Comparison of ENCODE assay signal across 9 cellular contexts in genomic region chr16:8960788-8961109, GRCh38. TPM values are rescaled to one million over a fixed set of nuclear protein-coding genes. Genes with fewer than 3 reads are reported as not detected.
A peak's percentile ranks its signal among the peaks of the same experiment; 100 is the strongest.
DNase-seq lines count a peak whose midpoint lies in the region; ATAC-seq and TF ChIP-seq lines count a peak whose summit lies in the region.
"Had no signal": no experiment of that assay in that cellular context is flagged by ENCODE, and none has a peak within 500 bp of the region (broad histone marks: within the 10 kb centered on the region; RNA-seq: fewer than 3 reads in every experiment).

No MANE protein-coding gene starts in this region.

- H3K27me3 Mint-ChIP-seq in stimulated activated naive CD8-positive, alpha-beta T cell treated with anti-CD3 and anti-CD28 coated beads, Interleukin-15, Interleukin-2, amounts not matched to agents 100 ng/mL and 50 ng/mL, for 24 hours: peaks cover 5% of the 10 kb centered on the region
- H3K27me3 Mint-ChIP-seq in mesothelial cell of epicardium (ENCODE audit: low read depth): no peaks in the 10 kb centered on the region

- H3K4me1 ChIP-seq in adipocyte (ENCODE audit: control insufficient read depth, insufficient read depth, low read length): peaks cover 66% of the 10 kb centered on the region

- peak overlapping the region; percentile 9 for H3K4me3 ChIP-seq in adipocyte (ENCODE audit: low read length)

- no peaks in the 10 kb centered on the region for H3K27me3 ChIP-seq in adipocyte (replicated peaks; ENCODE audit: control insufficient read depth, insufficient read depth, low read length)

- H3K9me3 ChIP-seq in adipocyte (ENCODE audit: control insufficient read depth, low read length): no peaks in the 10 kb centered on the region

- peaks cover 72% of the 10 kb centered on the region for H3K4me1 Mint-ChIP-seq in stimulated activated naive CD8-positive, alpha-beta T cell treated with anti-CD3 and anti-CD28 coated beads, Interleukin-15, Interleukin-2, amounts not matched to agents 100 ng/mL and 50 ng/mL, for 24 hours (ENCODE audit: low read depth)
- H3K4me1 Mint-ChIP-seq in mesothelial cell of epicardium: peaks cover 61% of the 10 kb centered on the region

- H3K27ac Mint-ChIP-seq in stimulated activated naive CD8-positive, alpha-beta T cell treated with anti-CD3 and anti-CD28 coated beads, Interleukin-15, Interleukin-2, amounts not matched to agents 100 ng/mL and 50 ng/mL, for 24 hours: peak overlapping the region; percentile 82
- H3K27ac Mint-ChIP-seq in mesothelial cell of epicardium: peak overlapping the region; percentile 34

- no peak overlapping the region for H3K9ac ChIP-seq in adipocyte (ENCODE audit: low read length)

- DNase-seq in stimulated activated naive CD8-positive, alpha-beta T cell treated with anti-CD3 and anti-CD28 coated beads, Interleukin-15, Interleukin-2, amounts not matched to agents 100 U/mL and 50 U/mL, for 24 hours: no peak
- no peak for DNase-seq in adipocyte (ENCODE audit: low read depth)
- DNase-seq in mesothelial cell of epicardium (ENCODE audit: low spot score in 2 of 2, unreplicated experiment in 2 of 2): no peak
- DNase-seq in NCI-H510A treated with DMSO at 0.1 percent for 48 hours (lab: John Stamatoyannopoulos, UW): no peak
- DNase-seq in NCI-H2227 (lab: John Stamatoyannopoulos, UW; ENCODE audit: unreplicated experiment): no peak
- DNase-seq in NOMO-1 (lab: John Stamatoyannopoulos, UW; ENCODE audit: unreplicated experiment in 2 of 2): no peak
- DNase-seq: DMS 273 treated with DMSO at 0.1 percent for 48 hours had no signal

- ATAC-seq in stimulated activated naive CD8-positive, alpha-beta T cell treated with anti-CD3 and anti-CD28 coated beads, Interleukin-15, Interleukin-2, amounts not matched to agents 100 U/mL and 50 U/mL, for 24 hours: no peak
- no peak for ATAC-seq in HG03097 (IDR thresholded peaks at IDR 0.05; ENCODE audit: low FRiP score, unreplicated experiment)

- peaks cover 11% of the 10 kb centered on the region for H3K36me3 Mint-ChIP-seq in stimulated activated naive CD8-positive, alpha-beta T cell treated with anti-CD3 and anti-CD28 coated beads, Interleukin-15, Interleukin-2, amounts not matched to agents 100 ng/mL and 50 ng/mL, for 24 hours (ENCODE audit: low read depth)
- H3K36me3 Mint-ChIP-seq in mesothelial cell of epicardium: no peaks in the 10 kb centered on the region

- no peak for TF ChIP-seq CTCF in mesothelial cell of epicardium (IDR thresholded peaks at IDR 0.05; ENCODE audit: unreplicated experiment)

- H3K4me3 Mint-ChIP-seq in stimulated activated naive CD8-positive, alpha-beta T cell treated with anti-CD3 and anti-CD28 coated beads, Interleukin-15, Interleukin-2, amounts not matched to agents 100 ng/mL and 50 ng/mL, for 24 hours: peak overlapping the region; percentile 92
- H3K4me3 Mint-ChIP-seq in mesothelial cell of epicardium: peak overlapping the region; percentile 46

- H3K36me3 ChIP-seq in adipocyte (ENCODE audit: control insufficient read depth, insufficient read depth, low read length, severe bottlenecking): no peaks in the 10 kb centered on the region

- no peaks in the 10 kb centered on the region for H3K9me3 Mint-ChIP-seq in stimulated activated naive CD8-positive, alpha-beta T cell treated with anti-CD3 and anti-CD28 coated beads, Interleukin-15, Interleukin-2, amounts not matched to agents 100 ng/mL and 50 ng/mL, for 24 hours
- no peaks in the 10 kb centered on the region for H3K9me3 Mint-ChIP-seq in mesothelial cell of epicardium

RNA-seq across cellular contexts. Expression of gene USP7, which starts 3.0 kb away (rescaled TPM):
- total RNA-seq in mesothelial cell of epicardium: 135 to 139 TPM (median 136 TPM) in 3 replicates
